Comparison of ENCODE assay signal across 25 cellular contexts in genomic region chr7:140347218-140347617, GRCh38. TPM values are rescaled to one million over a fixed set of nuclear protein-coding genes. Genes with fewer than 3 reads are reported as not detected.
DNase-seq lines count a peak whose midpoint lies in the region; ATAC-seq, FAIRE-seq and TF ChIP-seq lines count a peak whose summit lies in the region.
"Had no signal": no experiment of that assay in that cellular context is flagged by ENCODE, and none has a peak within 500 bp of the region (broad histone marks: within the 10 kb centered on the region; RNA-seq: fewer than 3 reads in every experiment).

No MANE protein-coding gene starts in this region.

- TF ChIP-seq RAD21 in HepG2 (CRISPR knock-in tag; IDR thresholded peaks at IDR 0.05) (no peak), SK-N-SH (IDR thresholded peaks at IDR 0.05; ENCODE audit: low read length) (no peak; the same call in 1 of the 2 replicates)

- intact Hi-C loops in HepG2 (cut with micrococcal nuclease; ENCODE audit: unreplicated experiment): no loop called here
- intact Hi-C loops in right lobe of liver (cut with DNase I): no loop called here
- intact Hi-C loops in mucosa of descending colon (cut with DNase I, micrococcal nuclease): no loop called here
- intact Hi-C loops in adrenal gland (cut with DNase I): no loop called here

- H3K27ac ChIP-seq in HepG2 (ENCODE audit: extremely low read length, insufficient read depth, low read length) (no peak overlapping the region), right lobe of liver (no peak overlapping the region), SK-N-SH (ENCODE audit: low read depth in 2 of 2, low read length in 1 of 2) (peak overlapping the region in 1 of 2 experiments; percentile 48; a peak in 2 of 4 replicates), adrenal gland (no peak overlapping the region)
- H3K27ac ChIP-seq: A549 had no signal

- H3K4me3 ChIP-seq in HepG2 (replicated peaks in 1 of 3; ENCODE audit: insufficient read depth in 1 of 3, low read depth in 2 of 3, low read length in 3 of 3) (no peak overlapping the region), right lobe of liver (no peak overlapping the region), SK-N-SH (ENCODE audit: low read depth in 2 of 2, low read length in 1 of 2) (no peak overlapping the region), mucosa of descending colon (no peak overlapping the region), adrenal gland (no peak overlapping the region)
- H3K4me3 ChIP-seq: A549, GM12878, HAP-1 had no signal

- in situ Hi-C loops in HepG2 (cut with HindIII; ENCODE audit: extremely low pct_ligation_motif_present, low pct_unique_long_range_greater_than_20kb): loop anchor here (25.0 kb wide), 1 partner anchor 260 kb away; no protein-coding TSS in a partner anchor

- no peak for TF ChIP-seq EP300 in HepG2 (IDR thresholded peaks at IDR 0.05; ENCODE audit: low read depth in 2 of 2, low read length in 2 of 2)
- TF ChIP-seq EP300 in HepG2 (CRISPR knock-in tag; IDR thresholded peaks at IDR 0.05; ENCODE audit: borderline replicate concordance): no peak
- peak in 1 of 2 experiments; percentile 86; a peak in 2 of 4 replicates for TF ChIP-seq EP300 in SK-N-SH (IDR thresholded peaks at IDR 0.05; ENCODE audit: borderline replicate concordance in 1 of 2, low read depth in 1 of 2, low read length in 1 of 2)

- H3K9me2 ChIP-seq in SK-N-SH: no peaks in the 10 kb centered on the region

- H3K27ac Mint-ChIP-seq in T-helper 17 cell: no peak overlapping the region
- H3K27ac Mint-ChIP-seq: CD4-positive, alpha-beta memory T cell had no signal

- ATAC-seq in HepG2 (no peak), right lobe of liver (no peak), mucosa of descending colon (peak; percentile 21), T-helper 17 cell (no peak)
- ATAC-seq: A549, GM12878 had no signal

- TF ChIP-seq POLR2A in HepG2 (IDR thresholded peaks at IDR 0.05; ENCODE audit: insufficient read depth in 1 of 2, low read depth in 2 of 2, low read length in 2 of 2) (no peak), right lobe of liver (IDR thresholded peaks at IDR 0.05) (no peak), adrenal gland (IDR thresholded peaks at IDR 0.05) (no peak)

- FAIRE-seq in HepG2 (lab: Jason Lieb, UNC): no peak
- FAIRE-seq: A549, GM12878, GM19239, H54 had no signal

- H3K4me1 ChIP-seq in HepG2 (ENCODE audit: insufficient read depth, low read length) (no peaks in the 10 kb centered on the region), right lobe of liver (no peaks in the 10 kb centered on the region), SK-N-SH (ENCODE audit: control insufficient read depth in 1 of 2, insufficient read depth in 2 of 2, low read depth in 1 of 2, low read length in 1 of 2) (peaks cover 8 to 30% of the 10 kb centered on the region in 2 experiments; a peak in 3 of 4 replicates), mucosa of descending colon (ENCODE audit: low read depth) (peaks cover 9% of the 10 kb centered on the region), adrenal gland (replicated peaks in 1 of 2) (no peaks in the 10 kb centered on the region)
- H3K4me1 ChIP-seq: A549 had no signal

- no peak overlapping the region for H2AFZ ChIP-seq in HepG2 (ENCODE audit: low read length)
- H2AFZ ChIP-seq in SK-N-SH (ENCODE audit: low read depth): no peak overlapping the region

- peaks cover 5 to 52% of the 10 kb centered on the region in 2 experiments; a peak in 4 of 5 replicates for H3K36me3 ChIP-seq in HepG2 (replicated peaks in 1 of 2; ENCODE audit: control insufficient read depth in 1 of 2, insufficient read depth in 2 of 2, low read length in 2 of 2)
- peaks cover 0 to 24% (median 5%) of the 10 kb centered on the region in 4 donors for H3K36me3 ChIP-seq in right lobe of liver
- H3K36me3 ChIP-seq in SK-N-SH (replicated peaks in 1 of 2; ENCODE audit: control insufficient read depth in 1 of 2, insufficient read depth in 2 of 2, low read length in 1 of 2): peaks cover 37 to 60% of the 10 kb centered on the region in 2 experiments
- no peaks in the 10 kb centered on the region for H3K36me3 ChIP-seq in mucosa of descending colon (ENCODE audit: low read depth)
- peaks cover 0 to 17% of the 10 kb centered on the region in 2 donors for H3K36me3 ChIP-seq in adrenal gland (replicated peaks in 1 of 2)

- H3K27me3 ChIP-seq in HepG2 (ENCODE audit: control insufficient read depth in 1 of 2, insufficient read depth in 2 of 2, low read length in 2 of 2) (no peaks in the 10 kb centered on the region), right lobe of liver (no peaks in the 10 kb centered on the region), SK-N-SH (ENCODE audit: insufficient read depth) (no peaks in the 10 kb centered on the region), adrenal gland (no peaks in the 10 kb centered on the region)

- H3K9me3 ChIP-seq in HepG2 (ENCODE audit: low read length): no peaks in the 10 kb centered on the region
- no peaks in the 10 kb centered on the region for H3K9me3 ChIP-seq in right lobe of liver
- H3K9me3 ChIP-seq in SK-N-SH: no peaks in the 10 kb centered on the region
- no peaks in the 10 kb centered on the region for H3K9me3 ChIP-seq in mucosa of descending colon
- no peaks in the 10 kb centered on the region for H3K9me3 ChIP-seq in adrenal gland (replicated peaks in 1 of 3)
- no peaks in the 10 kb centered on the region for H3K9me3 ChIP-seq in T-helper 17 cell (ENCODE audit: control insufficient read depth, low read length, poor library complexity, severe bottlenecking)
- H3K9me3 ChIP-seq: A549, HAP-1 had no signal

- CTCF ChIA-PET in HepG2 (lab: Yijun Ruan, JAX; ENCODE audit: low intra/inter-chr PET ratio, low total read pairs) (no interaction called here), SK-N-SH (lab: Yijun Ruan, JAX) (interaction anchor here (0.6 to 0.7 kb wide), 2 partner anchors 52 to 97 kb away, joined by 3 read pairs; no protein-coding TSS in a partner anchor)

- TF ChIP-seq CTCF in HepG2 (CRISPR knock-in tag; IDR thresholded peaks at IDR 0.05) (no peak), right lobe of liver (IDR thresholded peaks at IDR 0.05) (no peak), SK-N-SH (IDR thresholded peaks at IDR 0.05) (no peak), mucosa of descending colon (IDR thresholded peaks at IDR 0.05) (no peak), adrenal gland (IDR thresholded peaks at IDR 0.05) (no peak)

- WGBS in HepG2 (ENCODE audit: low lambda C conversion rate): 96% methylated on average over 5 of the region's 5 CpGs
- 50% methylated on average over 2 of the region's 5 CpGs for WGBS in right lobe of liver (ENCODE audit: insufficient coverage, low coverage, low lambda C conversion rate, missing lambda C conversion rate)
- WGBS in SK-N-SH (ENCODE audit: low lambda C conversion rate): 83% methylated on average over 5 of the region's 5 CpGs
- 82 to 94% (median 92%) methylated on average over 5 of the region's 5 CpGs for WGBS in adrenal gland, 4 donors

- TSS peak; percentile 31 for BruUV-seq in HepG2 (replicated peaks; lab: Mats Ljungman, UMichigan)

- peaks cover 11% of the 10 kb centered on the region for H3K36me3 Mint-ChIP-seq in T-helper 17 cell (ENCODE audit: low read depth)

- POLR2A ChIA-PET in HepG2 (lab: Yijun Ruan, JAX): no interaction called here
- POLR2A ChIA-PET in SK-N-SH (lab: Yijun Ruan, JAX): interaction anchor here (0.5 to 0.7 kb wide), 2 partner anchors 170 to 810 kb away, joined by 4 read pairs; no protein-coding TSS in a partner anchor

- H3K9ac ChIP-seq in HepG2 (ENCODE audit: insufficient read depth, low read depth, low read length) (no peak overlapping the region), SK-N-SH (no peak overlapping the region)

- no peak for DNase-seq in HepG2 (ENCODE audit: low spot score)
- no peak for DNase-seq in right lobe of liver
- DNase-seq in SK-N-SH: peak; percentile 82
- no peak for DNase-seq in mucosa of descending colon
- DNase-seq in adrenal gland: no peak
- DNase-seq in RKO (ENCODE audit: low spot score): no peak
- DNase-seq in T-helper 17 cell: no peak
- DNase-seq: 8988T; ACHN; AML-193; C1 segment of cervical spinal cord; Calu3; CD4-positive, alpha-beta memory T cell; COR-L47; DMS79; EL; GDM1; GOT3; HFFc6 had no signal

- H3K79me2 ChIP-seq in HepG2 (ENCODE audit: insufficient read depth, low read length) (no peaks in the 10 kb centered on the region), SK-N-SH (ENCODE audit: insufficient read depth) (no peaks in the 10 kb centered on the region)

- peaks cover 12% of the 10 kb centered on the region for H3F3A ChIP-seq in SK-N-SH (replicated peaks; ENCODE audit: insufficient read depth)

- H3K4me2 ChIP-seq in HepG2 (ENCODE audit: low read depth, low read length) (no peak overlapping the region), SK-N-SH (no peak overlapping the region)
- H3K4me2 ChIP-seq: A549 had no signal

- no peak overlapping the region for H3K4me3 Mint-ChIP-seq in T-helper 17 cell
- H3K4me3 Mint-ChIP-seq: CD4-positive, alpha-beta memory T cell; HFFc6 had no signal

- no peaks in the 10 kb centered on the region for H3K27me3 Mint-ChIP-seq in T-helper 17 cell
- H3K27me3 Mint-ChIP-seq: CD4-positive, alpha-beta memory T cell had no signal

- no peaks in the 10 kb centered on the region for H4K20me1 ChIP-seq in HepG2 (ENCODE audit: insufficient read depth, low read length)
- H4K20me1 ChIP-seq in SK-N-SH (ENCODE audit: insufficient read depth): no peaks in the 10 kb centered on the region

- H3K4me1 Mint-ChIP-seq in T-helper 17 cell: peaks cover 9% of the 10 kb centered on the region

RNA-seq across cellular contexts. Expression of gene SLC37A3, which starts 51.1 kb away (rescaled TPM):
- 12.9 and 21.3 TPM in 2 replicates for total RNA-seq in HepG2 (2016; rRNA removed; fragmentation: Illumina TruSeq; extraction: Trizol)
- 19.8 and 21.8 TPM in 2 replicates for total RNA-seq in HepG2 (2016; cell fraction: cytosol; rRNA removed; fragmentation: Illumina TruSeq; extraction: Trizol; ENCODE audit: low read depth)
- 12.2 and 20.5 TPM in 2 replicates for total RNA-seq in HepG2 (2016; cell fraction: insoluble cytoplasmic fraction; rRNA removed; fragmentation: Illumina TruSeq; extraction: Trizol)
- total RNA-seq in HepG2 (2016; cell fraction: membrane; rRNA removed; fragmentation: Illumina TruSeq; extraction: Trizol): 13.9 and 15.8 TPM in 2 replicates
- 31.8 and 37.4 TPM in 2 replicates for total RNA-seq in HepG2 (2016; cell fraction: nucleus; rRNA removed; fragmentation: Illumina TruSeq; extraction: Trizol)
- 27.9 and 32.6 TPM in 2 replicates for polyA plus RNA-seq in HepG2 (2011; rRNA removed)
- 16.9 and 20.1 TPM in 2 replicates for polyA plus RNA-seq in HepG2 (2011; cell fraction: cytosol; rRNA removed)
- 82.0 and 99.8 TPM in 2 replicates for polyA plus RNA-seq in HepG2 (2011; cell fraction: nucleus; rRNA removed)
- polyA plus RNA-seq in HepG2 (2012): 14.2 and 17.0 TPM in 2 replicates
- 1.5 and 1.9 TPM in 2 replicates for polyA plus RNA-seq in HepG2 (2016; cell fraction: cytosol; fragmentation: Illumina TruSeq; extraction: Trizol; ENCODE audit: low read depth)
- polyA plus RNA-seq in HepG2 (2016; cell fraction: insoluble cytoplasmic fraction; fragmentation: Illumina TruSeq; extraction: Trizol; ENCODE audit: low read depth): 8.7 and 11.0 TPM in 2 replicates
- 4.4 and 5.6 TPM in 2 replicates for polyA plus RNA-seq in HepG2 (2016; cell fraction: membrane; fragmentation: Illumina TruSeq; extraction: Trizol; ENCODE audit: low read depth)
- polyA plus RNA-seq in HepG2 (2016; cell fraction: nucleus; fragmentation: Illumina TruSeq; extraction: Trizol; ENCODE audit: insufficient read depth, low read depth): 43.1 and 47.8 TPM in 2 replicates
- 37.2 and 46.0 TPM in 2 replicates for polyA minus RNA-seq in HepG2 (2011; rRNA and poly(A)+ RNA removed; ENCODE audit: low replicate concordance)
- polyA minus RNA-seq in HepG2 (2011; cell fraction: cytosol; rRNA and poly(A)+ RNA removed): 14.3 and 15.8 TPM in 2 replicates
- polyA minus RNA-seq in HepG2 (2011; cell fraction: nucleus; rRNA and poly(A)+ RNA removed): 61.8 and 62.4 TPM in 2 replicates
- total RNA-seq in right lobe of liver: 10 to 100 TPM in 4 of 6 experiments, 1 to 10 TPM in 2; 9.5 to 22.2 (median 13.6) TPM
- 53.3 and 73.2 TPM in 2 replicates for polyA plus RNA-seq in SK-N-SH (2012; rRNA removed)
- 43.8 and 46.5 TPM in 2 replicates for polyA plus RNA-seq in SK-N-SH (2012; cell fraction: cytosol; rRNA removed)
- 102 and 188 TPM in 2 replicates for polyA plus RNA-seq in SK-N-SH (2012; cell fraction: nucleus; rRNA removed)
- total RNA-seq in mucosa of descending colon: 10 to 100 TPM; 49.0 to 68.6 (median 55.8) TPM
- total RNA-seq in adrenal gland: 10 to 100 TPM; 20.6 to 31.6 (median 23.3) TPM
- polyA plus RNA-seq in adrenal gland: 10 to 100 TPM; 16.3 to 23.9 (median 20.8) TPM
- total RNA-seq in T-helper 17 cell: 10 to 100 TPM; 23.8 to 26.4 TPM

RNA-seq across cellular contexts. Expression of gene RAB19, which starts 56.6 kb away (rescaled TPM):
- total RNA-seq in HepG2 (2016; rRNA removed; fragmentation: Illumina TruSeq; extraction: Trizol) (0.31 and 0.36 TPM in 2 replicates), right lobe of liver (1 to 10 TPM in 1 of 6 experiments, under 1 TPM in 1, not detected in 4; 0.27 to 1.0 TPM), mucosa of descending colon (10 to 100 TPM in 2 of 3 donors, 1 to 10 TPM in 1; 7.3 to 22.0 (median 21.5) TPM), adrenal gland (not detected), T-helper 17 cell (1 to 10 TPM; 2.1 TPM)
- not detected in 2 replicates for total RNA-seq in HepG2 (2016; cell fraction: cytosol; rRNA removed; fragmentation: Illumina TruSeq; extraction: Trizol; ENCODE audit: low read depth)
- total RNA-seq in HepG2 (2016; cell fraction: insoluble cytoplasmic fraction; rRNA removed; fragmentation: Illumina TruSeq; extraction: Trizol): 0.19 and 0.45 TPM in 2 replicates
- total RNA-seq in HepG2 (2016; cell fraction: membrane; rRNA removed; fragmentation: Illumina TruSeq; extraction: Trizol): 0.28 TPM in 1 of 2 replicates, not detected in the other
- not detected in 2 replicates for total RNA-seq in HepG2 (2016; cell fraction: nucleus; rRNA removed; fragmentation: Illumina TruSeq; extraction: Trizol)
- polyA plus RNA-seq in HepG2 (2011; rRNA removed) (not detected in 2 replicates), SK-N-SH (2012; rRNA removed) (not detected in 2 replicates), adrenal gland (not detected)
- not detected in 2 replicates for polyA plus RNA-seq in HepG2 (2011; cell fraction: cytosol; rRNA removed)
- not detected in 2 replicates for polyA plus RNA-seq in HepG2 (2011; cell fraction: nucleus; rRNA removed)
- polyA plus RNA-seq in HepG2 (2012): not detected in 2 replicates
- polyA plus RNA-seq in HepG2 (2016; cell fraction: cytosol; fragmentation: Illumina TruSeq; extraction: Trizol; ENCODE audit: low read depth): not detected in 2 replicates
- not detected in 2 replicates for polyA plus RNA-seq in HepG2 (2016; cell fraction: insoluble cytoplasmic fraction; fragmentation: Illumina TruSeq; extraction: Trizol; ENCODE audit: low read depth)
- not detected in 2 replicates for polyA plus RNA-seq in HepG2 (2016; cell fraction: membrane; fragmentation: Illumina TruSeq; extraction: Trizol; ENCODE audit: low read depth)
- not detected in 2 replicates for polyA plus RNA-seq in HepG2 (2016; cell fraction: nucleus; fragmentation: Illumina TruSeq; extraction: Trizol; ENCODE audit: insufficient read depth, low read depth)
- polyA minus RNA-seq in HepG2 (2011; rRNA and poly(A)+ RNA removed; ENCODE audit: low replicate concordance): not detected in 2 replicates
- polyA minus RNA-seq in HepG2 (2011; cell fraction: cytosol; rRNA and poly(A)+ RNA removed): not detected in 2 replicates
- not detected in 2 replicates for polyA minus RNA-seq in HepG2 (2011; cell fraction: nucleus; rRNA and poly(A)+ RNA removed)
- 0.04 TPM in 1 of 2 replicates, not detected in the other for polyA plus RNA-seq in SK-N-SH (2012; cell fraction: cytosol; rRNA removed)
- 0.13 TPM in 1 of 2 replicates, not detected in the other for polyA plus RNA-seq in SK-N-SH (2012; cell fraction: nucleus; rRNA removed)
- total RNA-seq: HFFc6 had no signal
- polyA plus RNA-seq: A549, BJ had no signal

Comparison
In these comparisons a context has a peak if more than half of its experiments do, and no peak if none do; other contexts are left out.
1. Of the 25 proteins assayed by ChIP-seq in both HepG2 and SK-N-SH: peak only in HepG2: none; only in SK-N-SH: CHD2, FOXJ3, MXI1 and TCF12; in both: none; in neither: 20; mixed calls (peak in some experiments, not most) for 1.